ENCODE assay signal across 10 cellular contexts in the genomic region with DNA sequence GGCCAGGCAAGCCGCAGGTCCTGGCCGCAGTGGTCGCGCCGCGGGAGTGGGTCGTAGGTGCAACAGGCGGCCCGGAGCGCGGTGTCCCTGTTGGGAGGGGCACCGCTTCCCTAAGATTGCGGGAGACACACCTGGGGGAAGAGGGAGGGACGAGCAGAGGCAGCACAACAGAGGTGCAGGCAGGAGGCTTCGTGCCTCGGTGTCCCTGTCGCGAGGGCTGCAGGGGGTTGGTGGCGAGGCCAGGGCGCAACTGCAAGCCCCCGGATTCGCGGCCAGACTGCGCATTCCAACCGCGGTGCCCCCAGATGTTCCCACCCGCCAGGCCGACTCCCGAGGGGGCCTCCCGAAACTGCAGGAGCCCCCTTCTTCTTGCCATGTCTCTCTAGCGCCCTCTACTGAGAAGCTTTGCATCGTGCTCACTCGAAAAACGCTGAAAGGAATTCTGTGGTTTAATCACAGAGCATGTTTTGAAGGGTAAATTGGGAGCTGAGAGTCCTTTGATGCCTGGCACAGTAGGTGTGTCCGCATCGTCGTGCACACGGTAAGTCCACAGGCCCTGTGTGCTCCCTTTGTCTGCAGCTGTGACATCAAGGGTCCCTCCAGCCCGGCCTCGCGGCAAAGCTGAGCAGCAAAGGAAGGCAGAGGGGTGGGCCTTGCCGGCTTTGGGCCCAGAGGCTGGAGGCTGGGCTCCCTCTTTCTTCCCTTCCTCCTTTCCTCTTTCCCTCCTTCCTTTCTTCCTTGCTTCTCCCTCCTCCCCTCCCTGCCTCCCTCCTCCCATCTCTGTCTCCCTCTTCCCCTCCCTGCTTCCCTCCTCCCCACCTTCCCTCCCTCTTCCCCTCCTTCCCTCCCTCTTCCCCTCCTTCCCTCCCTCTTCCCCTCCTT. TPM values are rescaled to one million over a fixed set of nuclear protein-coding genes. Genes with fewer than 3 reads are reported as not detected.
A peak's percentile ranks its signal among the peaks of the same experiment; 100 is the strongest.
DNase-seq lines count a peak whose midpoint lies in the region; ATAC-seq and TF ChIP-seq lines count a peak whose summit lies in the region.
"Had no signal": no experiment of that assay in that cellular context is flagged by ENCODE, and none has a peak within 500 bp of the region (broad histone marks: within the 10 kb centered on the region; RNA-seq: fewer than 3 reads in every experiment).

No MANE protein-coding gene starts in this region.

- DNase-seq in heart right ventricle (no peak), Right ventricle myocardium superior (no peak), RWPE1 (ENCODE audit: low spot score) (no peak), head of caudate nucleus (peak in 23 of 42 donors; percentile 4 to 60 (median 36)), occipital lobe (lab: John Stamatoyannopoulos, UW) (no peak), NCI-H187 treated with DMSO at 0.1 percent for 48 hours (lab: John Stamatoyannopoulos, UW) (no peak)
- no peak for DNase-seq in stimulated activated naive CD4-positive, alpha-beta T cell treated with Interleukin-2 at 50 U/mL for 16 hours (lab: John Stamatoyannopoulos, UW)
- no peak for DNase-seq in activated CD4-positive, alpha-beta T cell treated with anti-CD3 and anti-CD28 coated beads for 4 hours
- DNase-seq: GDM1, T-helper 1 cell had no signal

- H3K27ac ChIP-seq in heart right ventricle (no peak overlapping the region), RWPE1 (no peak overlapping the region)

- WGBS in heart right ventricle, 2 donors = 38 to 39% methylated on average over 42 of the region's 42 CpGs

- H3K4me1 ChIP-seq in heart right ventricle = no peaks in the 10 kb centered on the region

- POLR2A ChIA-PET in RWPE1 (lab: Yijun Ruan, JAX; ENCODE audit: low non-redundant PET) = no interaction called here

- CTCF ChIA-PET in RWPE1 (lab: Yijun Ruan, JAX) = interaction anchor here (0.7 to 1.7 kb wide), 7 partner anchors 13 to 1727 kb away, joined by 3 to 14 read pairs (median 3); no protein-coding TSS in a partner anchor

- TF ChIP-seq CTCF in heart right ventricle (IDR thresholded peaks at IDR 0.05) = peak in 8 of 9 donors; percentile 9 to 57 (median 46)
- TF ChIP-seq CTCF in RWPE1 (conservative IDR thresholded peaks at IDR 0.05; ENCODE audit: low read depth) = peak; percentile 23; the same call in 1 of the 2 replicates

- intact Hi-C loops in heart right ventricle (cut with DNase I) (loop anchor here in 1 of 10 donors (2.0 kb wide), 1 partner anchor 38 kb away; no protein-coding TSS in a partner anchor), Right ventricle myocardium superior (cut with DNase I) (loop anchor here (5.0 kb wide), 1 partner anchor 36 kb away; no protein-coding TSS in a partner anchor), head of caudate nucleus (cut with DNase I) (loop anchor here (5.0 kb wide), 1 partner anchor 36 kb away; no protein-coding TSS in a partner anchor)

- H3K36me3 ChIP-seq in heart right ventricle = no peaks in the 10 kb centered on the region

- no peak overlapping the region for H3K4me3 ChIP-seq in heart right ventricle

- no peak for ATAC-seq in heart right ventricle
- ATAC-seq in Right ventricle myocardium superior (ENCODE audit: poor library complexity) = no peak

- peaks cover 0 to 22% (median 16%) of the 10 kb centered on the region in 7 donors for H3K27me3 ChIP-seq in heart right ventricle

- H3K9me3 ChIP-seq in heart right ventricle = no peaks in the 10 kb centered on the region

RNA-seq across cellular contexts. Expression of gene MBL2, which starts 6.2 kb away (rescaled TPM):
- total RNA-seq in heart right ventricle = not detected
- polyA plus RNA-seq in heart right ventricle = not detected
- total RNA-seq in Right ventricle myocardium superior = not detected
- total RNA-seq in occipital lobe = not detected

Comparison
In these comparisons a context has a peak if more than half of its experiments do, and no peak if none do; other contexts are left out.
1. DNase-seq: peak in head of caudate nucleus (23 of 42); none in heart right ventricle (0 of 2), Right ventricle myocardium superior (single experiment), RWPE1 (single experiment), stimulated activated naive CD4-positive, alpha-beta T cell treated with Interleukin-2 at 50 U/mL for 16 hours (single experiment), activated CD4-positive, alpha-beta T cell treated with anti-CD3 and anti-CD28 coated beads for 4 hours (0 of 2), occipital lobe (single experiment) and NCI-H187 treated with DMSO at 0.1 percent for 48 hours (single experiment).